Comparison of ENCODE assay signal across 1 cellular context in the genomic region with DNA sequence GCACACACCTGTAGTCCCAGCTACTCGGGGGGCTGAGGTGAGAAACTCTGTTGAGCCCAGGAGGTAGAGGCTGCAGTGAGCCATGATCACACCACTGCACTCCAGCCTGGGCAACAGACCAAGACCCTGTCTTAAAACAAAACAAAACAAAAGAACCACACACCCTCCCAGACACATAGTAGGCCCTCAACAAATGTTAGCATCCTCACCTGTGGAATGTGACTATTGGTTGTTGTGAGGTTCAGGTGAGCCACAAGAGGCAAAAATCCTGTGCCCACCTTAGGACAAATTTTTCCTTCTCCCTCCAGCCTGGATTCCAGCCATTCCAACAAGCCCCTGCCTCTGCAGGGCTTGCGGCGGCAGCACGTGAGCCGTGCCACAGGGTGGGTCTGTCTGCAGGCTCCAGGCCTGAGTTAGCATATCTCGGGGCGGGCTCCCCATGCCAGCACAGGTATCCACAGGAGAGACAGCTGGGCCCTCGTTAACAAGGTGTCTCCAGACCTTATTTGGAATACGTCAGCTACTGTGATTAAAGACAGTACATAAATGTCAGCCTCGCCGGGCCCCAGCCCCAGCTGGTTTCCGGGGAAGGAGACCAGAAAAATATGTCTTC.
TF ChIP-seq lines count a peak whose summit lies in the region.

No MANE protein-coding gene starts in this region.

TF ChIP-seq in H1, 55 proteins besides CTCF, POLR2A, EP300 and RAD21:
- peak; percentile 47 for TF ChIP-seq TEAD4 (IDR thresholded peaks at IDR 0.05; ENCODE audit: low read depth, low read length)
- no peak for TF ChIP-seq TCF12 (IDR thresholded peaks at IDR 0.05; ENCODE audit: low read depth, low read length)
- no peak for TF ChIP-seq SP4 (IDR thresholded peaks at IDR 0.05; ENCODE audit: low read length)
